In the genomic region with DNA sequence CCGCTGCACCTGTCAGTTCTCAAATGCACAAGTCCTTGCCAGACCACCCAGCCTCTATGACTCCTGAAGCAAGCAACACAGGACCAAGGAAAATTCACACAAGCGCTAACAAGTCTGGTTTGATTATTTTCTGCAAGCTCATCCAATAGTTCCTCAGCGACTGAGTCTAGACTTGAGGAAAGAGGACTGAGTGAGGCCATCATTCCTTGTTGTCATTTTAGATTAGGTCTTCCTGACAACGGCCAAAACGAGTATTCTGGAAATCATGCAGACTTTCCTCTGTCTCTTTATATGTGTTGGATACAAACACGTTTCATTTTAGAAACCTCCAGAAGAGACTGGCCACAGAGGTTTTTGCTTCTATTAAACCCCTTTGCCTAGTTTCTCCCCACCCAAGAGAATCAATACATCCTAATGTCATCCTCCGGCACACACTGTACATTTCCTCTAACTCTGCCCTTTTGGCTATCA, we compare ENCODE assay signal across 1 cellular context.
TF ChIP-seq lines count a peak whose summit lies in the region.

No MANE protein-coding gene starts in this region.

TF ChIP-seq in HCT116, 20 proteins besides CTCF, POLR2A, EP300 and RAD21:
- TF ChIP-seq, protein P1, sequence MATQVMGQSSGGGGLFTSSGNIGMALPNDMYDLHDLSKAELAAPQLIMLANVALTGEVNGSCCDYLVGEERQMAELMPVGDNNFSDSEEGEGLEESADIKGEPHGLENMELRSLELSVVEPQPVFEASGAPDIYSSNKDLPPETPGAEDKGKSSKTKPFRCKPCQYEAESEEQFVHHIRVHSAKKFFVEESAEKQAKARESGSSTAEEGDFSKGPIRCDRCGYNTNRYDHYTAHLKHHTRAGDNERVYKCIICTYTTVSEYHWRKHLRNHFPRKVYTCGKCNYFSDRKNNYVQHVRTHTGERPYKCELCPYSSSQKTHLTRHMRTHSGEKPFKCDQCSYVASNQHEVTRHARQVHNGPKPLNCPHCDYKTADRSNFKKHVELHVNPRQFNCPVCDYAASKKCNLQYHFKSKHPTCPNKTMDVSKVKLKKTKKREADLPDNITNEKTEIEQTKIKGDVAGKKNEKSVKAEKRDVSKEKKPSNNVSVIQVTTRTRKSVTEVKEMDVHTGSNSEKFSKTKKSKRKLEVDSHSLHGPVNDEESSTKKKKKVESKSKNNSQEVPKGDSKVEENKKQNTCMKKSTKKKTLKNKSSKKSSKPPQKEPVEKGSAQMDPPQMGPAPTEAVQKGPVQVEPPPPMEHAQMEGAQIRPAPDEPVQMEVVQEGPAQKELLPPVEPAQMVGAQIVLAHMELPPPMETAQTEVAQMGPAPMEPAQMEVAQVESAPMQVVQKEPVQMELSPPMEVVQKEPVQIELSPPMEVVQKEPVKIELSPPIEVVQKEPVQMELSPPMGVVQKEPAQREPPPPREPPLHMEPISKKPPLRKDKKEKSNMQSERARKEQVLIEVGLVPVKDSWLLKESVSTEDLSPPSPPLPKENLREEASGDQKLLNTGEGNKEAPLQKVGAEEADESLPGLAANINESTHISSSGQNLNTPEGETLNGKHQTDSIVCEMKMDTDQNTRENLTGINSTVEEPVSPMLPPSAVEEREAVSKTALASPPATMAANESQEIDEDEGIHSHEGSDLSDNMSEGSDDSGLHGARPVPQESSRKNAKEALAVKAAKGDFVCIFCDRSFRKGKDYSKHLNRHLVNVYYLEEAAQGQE (IDR thresholded peaks at IDR 0.05; ENCODE audit: low read depth) = no peak
- no peak for TF ChIP-seq POLR2AphosphoS5 (IDR thresholded peaks at IDR 0.05; ENCODE audit: low read depth, low read length)
- TF ChIP-seq JUND (IDR thresholded peaks at IDR 0.05) = no peak
- no peak for TF ChIP-seq EGR1 (IDR thresholded peaks at IDR 0.05; ENCODE audit: low read depth)
